In genomic region chr13:98977568-98978270, GRCh38 we compare ENCODE assay signal across 8 cellular contexts. TPM values are rescaled to one million over a fixed set of nuclear protein-coding genes. Genes with fewer than 3 reads are reported as not detected.
DNase-seq lines count a peak whose midpoint lies in the region; ATAC-seq and TF ChIP-seq lines count a peak whose summit lies in the region.

A gene with protein sequence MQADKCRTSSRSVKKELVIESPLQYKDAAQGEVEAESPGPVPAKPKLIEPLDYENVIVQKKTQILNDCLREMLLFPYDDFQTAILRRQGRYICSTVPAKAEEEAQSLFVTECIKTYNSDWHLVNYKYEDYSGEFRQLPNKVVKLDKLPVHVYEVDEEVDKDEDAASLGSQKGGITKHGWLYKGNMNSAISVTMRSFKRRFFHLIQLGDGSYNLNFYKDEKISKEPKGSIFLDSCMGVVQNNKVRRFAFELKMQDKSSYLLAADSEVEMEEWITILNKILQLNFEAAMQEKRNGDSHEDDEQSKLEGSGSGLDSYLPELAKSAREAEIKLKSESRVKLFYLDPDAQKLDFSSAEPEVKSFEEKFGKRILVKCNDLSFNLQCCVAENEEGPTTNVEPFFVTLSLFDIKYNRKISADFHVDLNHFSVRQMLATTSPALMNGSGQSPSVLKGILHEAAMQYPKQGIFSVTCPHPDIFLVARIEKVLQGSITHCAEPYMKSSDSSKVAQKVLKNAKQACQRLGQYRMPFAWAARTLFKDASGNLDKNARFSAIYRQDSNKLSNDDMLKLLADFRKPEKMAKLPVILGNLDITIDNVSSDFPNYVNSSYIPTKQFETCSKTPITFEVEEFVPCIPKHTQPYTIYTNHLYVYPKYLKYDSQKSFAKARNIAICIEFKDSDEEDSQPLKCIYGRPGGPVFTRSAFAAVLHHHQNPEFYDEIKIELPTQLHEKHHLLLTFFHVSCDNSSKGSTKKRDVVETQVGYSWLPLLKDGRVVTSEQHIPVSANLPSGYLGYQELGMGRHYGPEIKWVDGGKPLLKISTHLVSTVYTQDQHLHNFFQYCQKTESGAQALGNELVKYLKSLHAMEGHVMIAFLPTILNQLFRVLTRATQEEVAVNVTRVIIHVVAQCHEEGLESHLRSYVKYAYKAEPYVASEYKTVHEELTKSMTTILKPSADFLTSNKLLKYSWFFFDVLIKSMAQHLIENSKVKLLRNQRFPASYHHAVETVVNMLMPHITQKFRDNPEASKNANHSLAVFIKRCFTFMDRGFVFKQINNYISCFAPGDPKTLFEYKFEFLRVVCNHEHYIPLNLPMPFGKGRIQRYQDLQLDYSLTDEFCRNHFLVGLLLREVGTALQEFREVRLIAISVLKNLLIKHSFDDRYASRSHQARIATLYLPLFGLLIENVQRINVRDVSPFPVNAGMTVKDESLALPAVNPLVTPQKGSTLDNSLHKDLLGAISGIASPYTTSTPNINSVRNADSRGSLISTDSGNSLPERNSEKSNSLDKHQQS (N-terminal part only) (minus strand): TSS chr13:98978064. CDS start chr13:98977909, 155 bp downstream.

- H3K27ac ChIP-seq in dorsolateral prefrontal cortex: peak within 1 kb of the TSS; percentile 68 to 99 (median 94)
- peak within 1 kb of the TSS; percentile 68 for H3K27ac ChIP-seq in lower lobe of right lung

- H3K4me3 ChIP-seq in dorsolateral prefrontal cortex (peak within 1 kb of the TSS; percentile 24 to 79 (median 62)), lower lobe of right lung (peak within 1 kb of the TSS; percentile 54), BE2C (ENCODE audit: low read depth, low read length) (no peak within 1 kb of the TSS)

- intact Hi-C loops in dorsolateral prefrontal cortex (cut with DNase I) (loop anchor here (5.0 to 10.0 kb wide), 4 partner anchors 55 to 135 kb away; no protein-coding TSS in a partner anchor), lower lobe of right lung (cut with DNase I) (no loop called here)

- peak; percentile 85 to 90 for ATAC-seq in lower lobe of right lung

- H3K36me3 ChIP-seq in lower lobe of right lung (no peaks in the 10 kb centered on the region), BE2C (no peaks in the 10 kb centered on the region)

- H3K4me1 ChIP-seq in lower lobe of right lung (peaks cover 42% of the 10 kb centered on the region), BE2C (no peaks in the 10 kb centered on the region)

- H3K27me3 ChIP-seq in dorsolateral prefrontal cortex: no peaks in the 10 kb centered on the region
- H3K27me3 ChIP-seq in lower lobe of right lung (ENCODE audit: low read depth): no peaks in the 10 kb centered on the region
- peaks cover 8% of the 10 kb centered on the region for H3K27me3 ChIP-seq in BE2C

- TF ChIP-seq CTCF in dorsolateral prefrontal cortex (IDR thresholded peaks at IDR 0.05 in 54 of 56, conservative IDR thresholded peaks at IDR 0.05 in 2 of 56; ENCODE audit: low read depth in 1 of 56, partially characterized antibody in 56 of 56) (peak in 25 of 56 donors; percentile 6 to 49 (median 17)), lower lobe of right lung (IDR thresholded peaks at IDR 0.05) (no peak), BE2C (IDR thresholded peaks at IDR 0.05; ENCODE audit: low read depth, low read length) (no peak)

- DNase-seq in Ammon's horn (ENCODE audit: low spot score): peak; percentile 94
- DNase-seq in NCI-H748 (lab: John Stamatoyannopoulos, UW; ENCODE audit: unreplicated experiment): peak; percentile 82
- DNase-seq in dorsolateral prefrontal cortex: peak; percentile 34 to 90 (median 82)
- peak; percentile 60 for DNase-seq in lower lobe of right lung
- peak; percentile 93 for DNase-seq in superior temporal gyrus (ENCODE audit: extremely low spot score)
- DNase-seq in NCI-H526 treated with DMSO at 0.1 percent for 48 hours (lab: John Stamatoyannopoulos, UW): no peak
- no peak for DNase-seq in BE2C
- no peak for DNase-seq in NCI-H1930 (lab: John Stamatoyannopoulos, UW)

- H3K9me3 ChIP-seq in lower lobe of right lung: no peaks in the 10 kb centered on the region
- no peaks in the 10 kb centered on the region for H3K9me3 ChIP-seq in BE2C

RNA-seq across cellular contexts. Expression of the gene that starts here (rescaled TPM):
- total RNA-seq in dorsolateral prefrontal cortex (100 to 1,000 TPM in 118 of 120 experiments, 10 to 100 TPM in 2; 92.4 to 354 (median 139) TPM), lower lobe of right lung (153 TPM)
- 1.2 TPM for polyA plus RNA-seq in BE2C (2012; ENCODE audit: insufficient read depth, insufficient read length, low read depth)

Comparison
In these comparisons a context has a peak if more than half of its experiments do, and no peak if none do; other contexts are left out.
1. DNase-seq: peak in Ammon's horn (single experiment), NCI-H748 (single experiment), dorsolateral prefrontal cortex (10 of 10), lower lobe of right lung (single experiment) and superior temporal gyrus (single experiment); none in NCI-H526 treated with DMSO at 0.1 percent for 48 hours (single experiment), BE2C (single experiment) and NCI-H1930 (0 of 2).